In the genomic region with DNA sequence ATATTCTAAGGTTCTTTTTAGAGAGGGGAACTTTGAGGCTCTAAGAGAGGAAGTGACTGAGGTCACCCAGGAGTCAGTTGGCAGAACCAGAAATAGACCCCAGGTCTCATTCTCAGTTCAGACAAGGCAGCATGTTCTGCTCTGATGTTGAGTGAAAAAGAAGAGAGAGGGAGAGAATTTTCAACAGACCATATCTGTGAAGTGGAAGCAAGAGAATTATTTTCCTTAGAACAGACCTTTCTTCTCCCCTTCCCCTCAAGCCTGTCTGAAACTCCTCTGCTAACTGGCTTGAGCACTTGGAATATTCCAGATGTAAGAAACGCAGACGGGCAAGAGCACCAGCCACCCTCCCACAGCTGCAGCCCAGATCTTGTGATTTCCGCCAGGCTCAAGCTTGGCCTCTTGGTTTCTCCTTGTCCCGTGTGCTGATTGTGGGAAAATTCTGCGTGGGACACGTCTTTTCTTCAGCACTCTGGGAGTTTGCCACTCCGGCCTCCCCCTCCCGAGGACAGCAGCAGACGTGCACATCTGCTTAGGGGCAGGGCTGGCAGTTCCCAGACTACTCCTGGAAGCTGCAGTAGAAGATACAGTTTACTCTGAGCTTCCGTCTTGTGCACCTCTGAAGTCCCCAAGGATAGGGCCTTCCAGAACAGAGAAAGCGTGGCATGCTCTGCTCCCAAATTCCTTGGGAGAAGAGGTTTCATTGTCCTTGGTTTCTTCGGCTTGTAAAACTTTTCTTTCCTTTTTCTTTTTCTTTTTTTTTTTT, we compare ENCODE assay signal across 10 cellular contexts. TPM values are rescaled to one million over a fixed set of nuclear protein-coding genes. Genes with fewer than 3 reads are reported as not detected.
DNase-seq lines count a peak whose midpoint lies in the region; ATAC-seq and TF ChIP-seq lines count a peak whose summit lies in the region.
"Had no signal": no experiment of that assay in that cellular context is flagged by ENCODE, and none has a peak within 500 bp of the region (broad histone marks: within the 10 kb centered on the region; RNA-seq: fewer than 3 reads in every experiment).

No MANE protein-coding gene starts in this region.

- POLR2A ChIA-PET in GM10248 (lab: Yijun Ruan, JAX), result interaction anchor here (0.7 kb wide), 1 partner anchor 29 kb away, joined by 3 read pairs; no protein-coding TSS in a partner anchor

- CTCF ChIA-PET in GM10248 (lab: Yijun Ruan, JAX), result interaction anchor here (1.2 to 3.7 kb wide), 7 partner anchors 7 to 136 kb away, joined by 3 to 21 read pairs (median 5); no protein-coding TSS in a partner anchor

- peaks cover 70% of the 10 kb centered on the region for H3K4me1 Mint-ChIP-seq in activated naive CD8-positive, alpha-beta T cell treated with anti-CD3 and anti-CD28 coated beads for 36 hours
- H3K4me1 Mint-ChIP-seq in activated T-helper 17 cell treated with anti-CD3 and anti-CD28 coated beads, Interleukin-2, amount 50 U/mL, for 72 hours, result peaks cover 11% of the 10 kb centered on the region
- H3K4me1 Mint-ChIP-seq: neural crest cell had no signal

- H3K27ac Mint-ChIP-seq in activated naive CD8-positive, alpha-beta T cell treated with anti-CD3 and anti-CD28 coated beads for 36 hours, result peak overlapping the region; percentile 91
- H3K27ac Mint-ChIP-seq in activated T-helper 17 cell treated with anti-CD3 and anti-CD28 coated beads, Interleukin-2, amount 50 U/mL, for 72 hours, result no peak overlapping the region

- peaks cover 12% of the 10 kb centered on the region for H3K36me3 Mint-ChIP-seq in activated naive CD8-positive, alpha-beta T cell treated with anti-CD3 and anti-CD28 coated beads for 36 hours
- H3K36me3 Mint-ChIP-seq in activated T-helper 17 cell treated with anti-CD3 and anti-CD28 coated beads, Interleukin-2, amount 50 U/mL, for 72 hours (ENCODE audit: low read depth), result no peaks in the 10 kb centered on the region

- ATAC-seq in GM19463 (IDR thresholded peaks at IDR 0.05; ENCODE audit: unreplicated experiment), result peak; percentile 88
- ATAC-seq in HG03432 (IDR thresholded peaks at IDR 0.05; ENCODE audit: unreplicated experiment), result peak; percentile 94
- ATAC-seq in activated T-helper 17 cell treated with anti-CD3 and anti-CD28 coated beads, Interleukin-2, amount 50 U/mL, for 72 hours (replicated peaks), result no peak
- ATAC-seq: body of pancreas had no signal

- H3K4me3 Mint-ChIP-seq in activated naive CD8-positive, alpha-beta T cell treated with anti-CD3 and anti-CD28 coated beads for 36 hours, result peak overlapping the region; percentile 71
- H3K4me3 Mint-ChIP-seq in activated T-helper 17 cell treated with anti-CD3 and anti-CD28 coated beads, Interleukin-2, amount 50 U/mL, for 72 hours, result no peak overlapping the region
- H3K4me3 Mint-ChIP-seq: neural crest cell had no signal

- no peak for TF ChIP-seq CTCF in GM10248 (IDR thresholded peaks at IDR 0.05; ENCODE audit: control extremely low read depth, extremely low read depth, low read depth, missing control alignments)

- peak; percentile 62 for DNase-seq in GM10248 (ENCODE audit: extremely low spot score)
- DNase-seq in activated naive CD8-positive, alpha-beta T cell treated with anti-CD3 and anti-CD28 coated beads for 36 hours, result no peak
- DNase-seq in NCI-H82 (lab: John Stamatoyannopoulos, UW), result no peak
- no peak for DNase-seq in DMS79 treated with DMSO at 0.1 percent for 48 hours (lab: John Stamatoyannopoulos, UW)
- no peak for DNase-seq in NK-92 (lab: John Stamatoyannopoulos, UW; ENCODE audit: unreplicated experiment)

- H3K9me3 Mint-ChIP-seq in activated naive CD8-positive, alpha-beta T cell treated with anti-CD3 and anti-CD28 coated beads for 36 hours, result peaks cover 9% of the 10 kb centered on the region
- H3K9me3 Mint-ChIP-seq in activated T-helper 17 cell treated with anti-CD3 and anti-CD28 coated beads, Interleukin-2, amount 50 U/mL, for 72 hours, result no peaks in the 10 kb centered on the region
- H3K9me3 Mint-ChIP-seq: neural crest cell had no signal

- H3K27me3 Mint-ChIP-seq in activated naive CD8-positive, alpha-beta T cell treated with anti-CD3 and anti-CD28 coated beads for 36 hours, result no peaks in the 10 kb centered on the region
- no peaks in the 10 kb centered on the region for H3K27me3 Mint-ChIP-seq in activated T-helper 17 cell treated with anti-CD3 and anti-CD28 coated beads, Interleukin-2, amount 50 U/mL, for 72 hours

RNA-seq across cellular contexts. Expression of a gene that starts 22.7 kb away (rescaled TPM):
- 100 to 1,000 TPM; 220 to 225 TPM for total RNA-seq in activated naive CD8-positive, alpha-beta T cell treated with anti-CD3 and anti-CD28 coated beads for 36 hours
- 100 to 1,000 TPM; 253 to 343 TPM for total RNA-seq in activated T-helper 17 cell treated with anti-CD3 and anti-CD28 coated beads, Interleukin-2, amount 50 U/mL, for 72 hours
